18 cellular contexts compared by ENCODE assay signal in genomic region chr2:102110168-102110567, GRCh38. TPM values are rescaled to one million over a fixed set of nuclear protein-coding genes. Genes with fewer than 3 reads are reported as not detected.
DNase-seq lines count a peak whose midpoint lies in the region; ATAC-seq and TF ChIP-seq lines count a peak whose summit lies in the region.
"Had no signal": no experiment of that assay in that cellular context is flagged by ENCODE, and none has a peak within 500 bp of the region (broad histone marks: within the 10 kb centered on the region; RNA-seq: fewer than 3 reads in every experiment).

No MANE protein-coding gene starts in this region.

- H3K4me1 Mint-ChIP-seq in activated CD4-positive, alpha-beta T cell treated with anti-CD3 and anti-CD28 coated beads, Interleukin-2, amount 10 ng/mL, durations not matched to agents 7 days and 5 days, result peaks cover 34% of the 10 kb centered on the region

- no peak overlapping the region for H3K4me3 Mint-ChIP-seq in activated CD4-positive, alpha-beta T cell treated with anti-CD3 and anti-CD28 coated beads, Interleukin-2, amount 10 ng/mL, durations not matched to agents 7 days and 5 days
- H3K4me3 Mint-ChIP-seq: CD8-positive, alpha-beta T cell; GM23338 had no signal

- H3K9me3 Mint-ChIP-seq in activated CD4-positive, alpha-beta T cell treated with anti-CD3 and anti-CD28 coated beads, Interleukin-2, amount 10 ng/mL, durations not matched to agents 7 days and 5 days, result peaks cover 4% of the 10 kb centered on the region
- H3K9me3 Mint-ChIP-seq: CD8-positive, alpha-beta T cell; GM23338 had no signal

- DNase-seq in AG20443 (ENCODE audit: low spot score) (peak; percentile 36), fibroblast of the conjunctiva (ENCODE audit: low read depth) (peak; percentile 71), sciatic nerve (ENCODE audit: low spot score) (no peak), NCI-H748 (lab: John Stamatoyannopoulos, UW; ENCODE audit: unreplicated experiment) (no peak)
- DNase-seq in activated CD4-positive, alpha-beta T cell treated with anti-CD3 and anti-CD28 coated beads, Interleukin-2, amount 10 ng/mL, durations not matched to agents 7 days and 5 days, result no peak
- DNase-seq: ACHN; BE2C; CD8-positive, alpha-beta T cell; DMS79 treated with DMSO at 0.1 percent for 48 hours; GF-D8; Karpas-422; NCI-H187 treated with DMSO at 0.1 percent for 48 hours; NCI-H2171; NCI-H82 had no signal

- peaks cover 3% of the 10 kb centered on the region for H3K27me3 Mint-ChIP-seq in activated CD4-positive, alpha-beta T cell treated with anti-CD3 and anti-CD28 coated beads, Interleukin-2, amount 10 ng/mL, durations not matched to agents 7 days and 5 days

- no peak for TF ChIP-seq CTCF in VCaP (conservative IDR thresholded peaks at IDR 0.05)

- H3K27ac Mint-ChIP-seq in activated CD4-positive, alpha-beta T cell treated with anti-CD3 and anti-CD28 coated beads, Interleukin-2, amount 10 ng/mL, durations not matched to agents 7 days and 5 days, result no peak overlapping the region
- H3K27ac Mint-ChIP-seq: CD8-positive, alpha-beta T cell had no signal

- CTCF ChIA-PET in activated CD4-positive, alpha-beta T cell treated with anti-CD3 and anti-CD28 coated beads, Interleukin-2, amount 10 ng/mL, durations not matched to agents 7 days and 5 days (lab: Charles Lee), result interaction anchor here (1.9 kb wide), 1 partner anchor 16 kb away, joined by 5 read pairs; no protein-coding TSS in a partner anchor

- H3K36me3 Mint-ChIP-seq in activated CD4-positive, alpha-beta T cell treated with anti-CD3 and anti-CD28 coated beads, Interleukin-2, amount 10 ng/mL, durations not matched to agents 7 days and 5 days (ENCODE audit: low read depth), result no peaks in the 10 kb centered on the region
- H3K36me3 Mint-ChIP-seq: CD8-positive, alpha-beta T cell had no signal

- ATAC-seq in sciatic nerve (peak; percentile 24), HG03432 (IDR thresholded peaks at IDR 0.05; ENCODE audit: unreplicated experiment) (no peak), GM19467 (IDR thresholded peaks at IDR 0.05; ENCODE audit: unreplicated experiment) (no peak)
- ATAC-seq: CD8-positive, alpha-beta T cell; GM23338 had no signal

- intact Hi-C loops in sciatic nerve (cut with DNase I), result no loop called here

- H3K27ac ChIP-seq in VCaP, result peak overlapping the region; percentile 36

- POLR2A ChIA-PET in activated CD4-positive, alpha-beta T cell treated with anti-CD3 and anti-CD28 coated beads, Interleukin-2, amount 10 ng/mL, durations not matched to agents 7 days and 5 days (lab: Charles Lee), result no interaction called here

RNA-seq across cellular contexts. Expression of gene IL1R1, which starts 32.4 kb away (rescaled TPM):
- total RNA-seq in sciatic nerve, result 49.9 TPM
- 1 to 10 TPM in 1 of 2 experiments, under 1 TPM in 1; 0.81 to 1.3 TPM for total RNA-seq in activated CD4-positive, alpha-beta T cell treated with anti-CD3 and anti-CD28 coated beads, Interleukin-2, amount 10 ng/mL, durations not matched to agents 7 days and 5 days

Comparison
In these comparisons a context has a peak if more than half of its experiments do, and no peak if none do; other contexts are left out.
1. DNase-seq: peak in AG20443 (single experiment) and fibroblast of the conjunctiva (single experiment); none in sciatic nerve (single experiment), activated CD4-positive, alpha-beta T cell treated with anti-CD3 and anti-CD28 coated beads, Interleukin-2, amount 10 ng/mL, durations not matched to agents 7 days and 5 days (single experiment) and NCI-H748 (single experiment).
2. RNA of gene IL1R1, which starts 32.4 kb away (total RNA-seq): 49.9 TPM in sciatic nerve (single experiment); 0.81 to 1.3 TPM in activated CD4-positive, alpha-beta T cell treated with anti-CD3 and anti-CD28 coated beads, Interleukin-2, amount 10 ng/mL, durations not matched to agents 7 days and 5 days; every median in the first group is over 10 times any median in the second.